ENCODE assay signal across 15 cellular contexts in the genomic region with DNA sequence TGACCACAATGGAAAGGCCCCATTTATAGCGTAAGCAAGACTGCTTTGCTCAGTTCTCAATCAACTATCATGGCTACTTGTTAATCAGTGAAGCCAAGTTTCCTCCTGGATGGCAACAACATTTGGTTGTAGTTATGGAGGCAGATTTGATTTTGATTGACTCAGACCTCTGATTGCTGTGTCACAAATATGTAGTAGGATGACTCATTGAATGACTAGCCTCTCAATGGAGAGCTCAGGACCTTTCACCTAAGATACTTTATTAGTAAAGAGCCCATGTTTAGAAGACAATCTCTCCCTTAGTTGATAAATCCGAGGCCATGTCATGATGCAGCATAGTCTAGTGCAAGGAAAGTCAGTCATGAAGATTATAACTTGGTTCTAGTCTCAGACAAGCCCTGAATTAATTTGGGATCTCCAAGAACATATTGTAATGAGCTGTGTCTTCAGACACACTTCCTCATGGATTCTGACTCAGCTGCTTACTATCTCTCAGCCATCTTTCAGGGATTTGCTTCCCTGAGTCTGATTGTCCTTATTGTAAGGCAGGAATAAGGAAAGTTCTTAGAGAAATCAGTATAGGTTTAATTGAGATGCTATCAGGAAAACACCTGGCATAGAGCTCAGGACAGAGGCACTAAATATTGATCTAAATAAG.
"Had no signal": no experiment of that assay in that cellular context is flagged by ENCODE, and none has a peak within 500 bp of the region (broad histone marks: within the 10 kb centered on the region; RNA-seq: fewer than 3 reads in every experiment).

No MANE protein-coding gene starts in this region.

- ATAC-seq: activated naive CD8-positive, alpha-beta T cell treated with anti-CD3 and anti-CD28 coated beads, Interleukin-2, amount 50 U/mL, for 24 hours; left colon; natural killer cell; right cardiac atrium; stimulated activated effector memory CD8-positive, alpha-beta T cell treated with anti-CD3 and anti-CD28 coated beads, Interleukin-12 subunit alpha, Interleukin-12 subunit beta, amount 100 ng/mL, for 72 hours had no signal

- H3K4me3 ChIP-seq: ascending aorta, cardiac muscle cell, smooth muscle cell, tibial nerve, vagina had no signal

- H3K9me3 ChIP-seq: ascending aorta, vagina had no signal

- H3K27ac ChIP-seq: ascending aorta, cardiac muscle cell, tibial nerve, vagina, VCaP had no signal

- H3K4me1 ChIP-seq: ascending aorta, tibial nerve, vagina had no signal

- H3K27me3 ChIP-seq: ascending aorta, cardiac muscle cell, tibial nerve, vagina had no signal

- DNase-seq: activated CD4-positive, alpha-beta T cell treated with anti-CD3 and anti-CD28 coated beads for 4 hours; activated naive CD4-positive, alpha-beta T cell; activated naive CD8-positive, alpha-beta T cell treated with anti-CD3 and anti-CD28 coated beads, Interleukin-2, amount 50 U/mL, for 24 hours; left colon; natural killer cell; posterior cingulate gyrus; right cardiac atrium; T-helper 9 cell had no signal

- H3K36me3 ChIP-seq: ascending aorta, cardiac muscle cell, tibial nerve, vagina had no signal

- H3K4me2 ChIP-seq: smooth muscle cell had no signal
